ENCODE assay signal across 23 cellular contexts in the genomic region with DNA sequence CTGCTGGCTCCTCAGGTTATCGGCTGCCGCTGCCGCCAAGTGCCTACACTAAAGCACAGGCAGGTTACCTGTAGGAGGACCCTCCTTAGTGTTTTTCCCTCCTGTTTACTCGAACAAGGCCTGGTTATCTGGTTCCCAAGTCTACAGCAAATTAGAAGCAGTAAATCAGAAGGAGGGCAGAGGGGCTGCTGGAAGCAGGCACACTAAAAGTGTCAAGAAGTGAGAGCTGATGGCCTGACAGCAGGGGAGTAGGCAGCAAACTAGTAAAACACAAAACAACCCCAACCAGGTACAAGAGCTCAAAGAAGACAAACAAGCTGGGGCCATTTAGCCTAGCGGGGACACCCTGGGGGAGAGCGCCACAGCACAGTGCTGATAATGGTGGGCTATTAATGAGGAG.
"Had no signal": no experiment of that assay in that cellular context is flagged by ENCODE, and none has a peak within 500 bp of the region (broad histone marks: within the 10 kb centered on the region; RNA-seq: fewer than 3 reads in every experiment).

No MANE protein-coding gene starts in this region.

- H3K4me1 ChIP-seq: vagina had no signal

- ATAC-seq: foreskin keratinocyte; gastroesophageal sphincter; left lung; naive thymus-derived CD8-positive, alpha-beta T cell; psoas muscle; stimulated activated effector memory CD8-positive, alpha-beta T cell treated with anti-CD3 and anti-CD28 coated beads, Interleukin-12 subunit alpha, Interleukin-12 subunit beta, amount 100 ng/mL, for 72 hours had no signal

- H3K4me3 Mint-ChIP-seq: naive thymus-derived CD8-positive, alpha-beta T cell; neural crest cell; stimulated activated effector memory CD8-positive, alpha-beta T cell treated with anti-CD3 and anti-CD28 coated beads, Interleukin-12 subunit alpha, Interleukin-12 subunit beta, amount 100 ng/mL, for 72 hours had no signal

- H3K4me3 ChIP-seq: coronary artery, esophagus muscularis mucosa, gastroesophageal sphincter, heart right ventricle, left lung, psoas muscle, sigmoid colon, stomach, thyroid gland, vagina had no signal

- H3K27me3 Mint-ChIP-seq: naive thymus-derived CD8-positive, alpha-beta T cell had no signal

- H3K4me1 Mint-ChIP-seq: naive thymus-derived CD8-positive, alpha-beta T cell; neural crest cell; stimulated activated effector memory CD8-positive, alpha-beta T cell treated with anti-CD3 and anti-CD28 coated beads, Interleukin-12 subunit alpha, Interleukin-12 subunit beta, amount 100 ng/mL, for 72 hours had no signal

- H3K36me3 ChIP-seq: esophagus muscularis mucosa, gastroesophageal sphincter, heart right ventricle, left lung, sigmoid colon, stomach, thyroid gland, vagina had no signal

- DNase-seq: dermis blood vessel endothelial cell; effector memory CD4-positive, alpha-beta T cell; foreskin keratinocyte; heart right ventricle; left lung; mammary epithelial cell; naive thymus-derived CD8-positive, alpha-beta T cell; psoas muscle; right cardiac atrium; sigmoid colon; stimulated activated CD4-positive, alpha-beta T cell treated with anti-CD3 and anti-CD28 coated beads, Interleukin-2, amount 100 ng/mL, for 24 hours; stimulated activated CD4-positive, alpha-beta T cell treated with anti-CD3 and anti-CD28 coated beads, Interleukin-4, amount 100 ng/mL, for 24 hours; stimulated activated naive CD4-positive, alpha-beta T cell treated with Interleukin-2 at 50 U/mL for 16 hours; stomach; trophoblast cell had no signal

- H3K9me3 Mint-ChIP-seq: naive thymus-derived CD8-positive, alpha-beta T cell; stimulated activated effector memory CD8-positive, alpha-beta T cell treated with anti-CD3 and anti-CD28 coated beads, Interleukin-12 subunit alpha, Interleukin-12 subunit beta, amount 100 ng/mL, for 72 hours had no signal

- H3K9me3 ChIP-seq: esophagus muscularis mucosa, gastroesophageal sphincter, heart right ventricle, left lung, psoas muscle, sigmoid colon, stomach, thyroid gland, vagina had no signal

- H3K27ac Mint-ChIP-seq: stimulated activated effector memory CD8-positive, alpha-beta T cell treated with anti-CD3 and anti-CD28 coated beads, Interleukin-12 subunit alpha, Interleukin-12 subunit beta, amount 100 ng/mL, for 72 hours had no signal

- H3K27ac ChIP-seq: coronary artery, esophagus muscularis mucosa, foreskin keratinocyte, gastroesophageal sphincter, heart right ventricle, left lung, parathyroid adenoma, psoas muscle, sigmoid colon, stomach, vagina had no signal

- H3K36me3 Mint-ChIP-seq: naive thymus-derived CD8-positive, alpha-beta T cell; stimulated activated effector memory CD8-positive, alpha-beta T cell treated with anti-CD3 and anti-CD28 coated beads, Interleukin-12 subunit alpha, Interleukin-12 subunit beta, amount 100 ng/mL, for 72 hours had no signal

- H3K27me3 ChIP-seq: esophagus muscularis mucosa, foreskin keratinocyte, gastroesophageal sphincter, left lung, thyroid gland, vagina had no signal
